ENCODE assay signal across 8 cellular contexts in genomic region chr10:100327007-100327700, GRCh38. TPM values are rescaled to one million over a fixed set of nuclear protein-coding genes. Genes with fewer than 3 reads are reported as not detected.
A peak's percentile ranks its signal among the peaks of the same experiment; 100 is the strongest.
DNase-seq lines count a peak whose midpoint lies in the region; ATAC-seq, FAIRE-seq and TF ChIP-seq lines count a peak whose summit lies in the region.

No MANE protein-coding gene starts in this region.

- H3K27me3 ChIP-seq in lower lobe of right lung (ENCODE audit: low read depth), result no peaks in the 10 kb centered on the region

- H3K36me3 ChIP-seq in lower lobe of right lung, result no peaks in the 10 kb centered on the region

- ATAC-seq in HG03103 (IDR thresholded peaks at IDR 0.05; ENCODE audit: low read depth, unreplicated experiment) (peak; percentile 99), lower lobe of right lung (peak; percentile 65 to 86), SK-N-SH treated with all-trans-retinoic acid at 6 μM for 48 hours (no peak)

- TF ChIP-seq CTCF in lower lobe of right lung (IDR thresholded peaks at IDR 0.05), result no peak

- peak; percentile 55 for DNase-seq in GDM1 (lab: John Stamatoyannopoulos, UW)
- peak; percentile 68 for DNase-seq in GM19239 (ENCODE audit: insufficient read length, low spot score)
- DNase-seq in RPMI8226, result peak; percentile 31
- DNase-seq in lower lobe of right lung, result peak; percentile 55
- no peak for DNase-seq in effector CD8-positive, alpha-beta T cell (lab: John Stamatoyannopoulos, UW)
- no peak for DNase-seq in G401 (ENCODE audit: low spot score)

- intact Hi-C loops in lower lobe of right lung (cut with DNase I), result no loop called here

- H3K4me1 ChIP-seq in lower lobe of right lung, result peaks cover 9% of the 10 kb centered on the region

- FAIRE-seq in GM19239 (lab: Jason Lieb, UNC), result peak; percentile 96

- H3K27ac ChIP-seq in lower lobe of right lung, result no peak overlapping the region

- no peak overlapping the region for H3K4me3 ChIP-seq in lower lobe of right lung

- in situ Hi-C loops in G401 (cut with HindIII; ENCODE audit: low sequenced_read_pairs), result loop anchor here (25.0 kb wide), 1 partner anchor 185 kb away; the partner anchor contains the start of gene SEC31B

- no peaks in the 10 kb centered on the region for H3K9me3 ChIP-seq in lower lobe of right lung

TF ChIP-seq in SK-N-SH treated with all-trans-retinoic acid at 6 μM for 48 hours, 23 proteins besides CTCF, POLR2A, EP300 and RAD21:
- TF ChIP-seq RARB (CRISPR knock-in tag; IDR thresholded peaks at IDR 0.05), result no peak
- no peak for TF ChIP-seq PPARA (CRISPR knock-in tag; IDR thresholded peaks at IDR 0.05; ENCODE audit: borderline replicate concordance)
- no peak for TF ChIP-seq ESRRG (CRISPR knock-in tag; IDR thresholded peaks at IDR 0.05)
- TF ChIP-seq CREB5 (CRISPR knock-in tag; IDR thresholded peaks at IDR 0.05; ENCODE audit: low read depth), result no peak
- no peak for TF ChIP-seq ISL1 (CRISPR knock-in tag; IDR thresholded peaks at IDR 0.05)
- no peak for TF ChIP-seq PATZ1 (CRISPR knock-in tag; IDR thresholded peaks at IDR 0.05; ENCODE audit: borderline replicate concordance)
- no peak for TF ChIP-seq CSRNP3 (CRISPR knock-in tag; IDR thresholded peaks at IDR 0.05)
- TF ChIP-seq TOX (CRISPR knock-in tag; IDR thresholded peaks at IDR 0.05; ENCODE audit: borderline replicate concordance), result no peak
- TF ChIP-seq ARNTL (CRISPR knock-in tag; IDR thresholded peaks at IDR 0.05; ENCODE audit: borderline replicate concordance, low read depth), result no peak
- no peak for TF ChIP-seq POU6F1 (CRISPR knock-in tag; IDR thresholded peaks at IDR 0.05; ENCODE audit: borderline replicate concordance, low read depth)
- TF ChIP-seq ZNF70 (CRISPR knock-in tag; IDR thresholded peaks at IDR 0.05), result no peak
- TF ChIP-seq CSDC2 (CRISPR knock-in tag; IDR thresholded peaks at IDR 0.05), result no peak
- TF ChIP-seq ZC3H10 (CRISPR knock-in tag; IDR thresholded peaks at IDR 0.05), result no peak
- TF ChIP-seq TSHZ2 (CRISPR knock-in tag; IDR thresholded peaks at IDR 0.05), result no peak
- TF ChIP-seq TCF4 (CRISPR knock-in tag; IDR thresholded peaks at IDR 0.05; ENCODE audit: borderline replicate concordance), result no peak
- no peak for TF ChIP-seq ZNF8 (CRISPR knock-in tag; IDR thresholded peaks at IDR 0.05)
- TF ChIP-seq SNAI2 (CRISPR knock-in tag; IDR thresholded peaks at IDR 0.05), result no peak

RNA-seq across cellular contexts. Expression of gene PKD2L1, which starts 2.9 kb away (rescaled TPM):
- 3.4 TPM for total RNA-seq in lower lobe of right lung
- total RNA-seq in G401 (2014; rRNA removed; shearing (Covaris generic)), result not detected in 2 replicates

RNA-seq across cellular contexts. Expression of gene SCD, which starts 19.9 kb away (rescaled TPM):
- 327 TPM for total RNA-seq in lower lobe of right lung
- total RNA-seq in G401 (2014; rRNA removed; shearing (Covaris generic)), result 464 and 607 TPM in 2 replicates

RNA-seq across cellular contexts. Expression of gene BLOC1S2, which starts 40.7 kb away (rescaled TPM):
- 45.4 TPM for total RNA-seq in lower lobe of right lung
- total RNA-seq in G401 (2014; rRNA removed; shearing (Covaris generic)), result 101 and 129 TPM in 2 replicates

RNA-seq across cellular contexts. Expression of gene CWF19L1, which starts 59.7 kb away (rescaled TPM):
- 18.1 TPM for total RNA-seq in lower lobe of right lung
- 38.6 and 46.6 TPM in 2 replicates for total RNA-seq in G401 (2014; rRNA removed; shearing (Covaris generic))

Comparison
In these comparisons a context has a peak if more than half of its experiments do, and no peak if none do; other contexts are left out.
1. DNase-seq: peak in GDM1 (single experiment), GM19239 (single experiment), RPMI8226 (single experiment) and lower lobe of right lung (single experiment); none in effector CD8-positive, alpha-beta T cell (single experiment) and G401 (single experiment).